ENCODE assay signal across 18 cellular contexts in genomic region chr11:125600663-125601062, GRCh38. TPM values are rescaled to one million over a fixed set of nuclear protein-coding genes. Genes with fewer than 3 reads are reported as not detected.
DNase-seq lines count a peak whose midpoint lies in the region; ATAC-seq, FAIRE-seq and TF ChIP-seq lines count a peak whose summit lies in the region.
"Had no signal": no experiment of that assay in that cellular context is flagged by ENCODE, and none has a peak within 500 bp of the region (broad histone marks: within the 10 kb centered on the region; RNA-seq: fewer than 3 reads in every experiment).

No MANE protein-coding gene starts in this region.

- CTCF ChIA-PET in HEK293 (lab: Yijun Ruan, JAX) = no interaction called here
- CTCF ChIA-PET in K562 (lab: Yijun Ruan, JAX; ENCODE audit: low intra/inter-chr PET ratio) = no interaction called here

- POLR2A ChIA-PET in HEK293 (lab: Yijun Ruan, JAX) (no interaction called here), K562 (lab: Yijun Ruan, JAX) (interaction anchor here (0.5 to 1.6 kb wide), 2 partner anchors 8 to 46 kb away, joined by 3 to 6 read pairs; partner anchors contain the start of gene STT3A)

- no peak overlapping the region for H3K4me2 ChIP-seq in K562 (ENCODE audit: insufficient read depth, low read length)
- no peak overlapping the region for H3K4me2 ChIP-seq in parathyroid adenoma (ENCODE audit: low read length)

- H3K36me3 Mint-ChIP-seq in T-helper 17 cell (ENCODE audit: low read depth) = peaks cover 13% of the 10 kb centered on the region

- H3K9me1 ChIP-seq in K562 (ENCODE audit: control insufficient read depth, insufficient read depth, low read length) = no peaks in the 10 kb centered on the region

- in situ Hi-C loops in K562 (cut with MboI) = no loop called here

- ATAC-seq in T-helper 17 cell = no peak
- no peak for ATAC-seq in K562

- H3K4me1 ChIP-seq in HEK293 (ENCODE audit: control insufficient read depth, insufficient read depth, low read length) (no peaks in the 10 kb centered on the region), K562 (replicated peaks in 1 of 2; ENCODE audit: control insufficient read depth in 2 of 2, insufficient read depth in 2 of 2, low read length in 2 of 2) (peaks cover 0 to 1% of the 10 kb centered on the region in 2 experiments; a peak in 1 of 5 replicates), parathyroid adenoma (peaks cover 18% of the 10 kb centered on the region)

- H3K9ac ChIP-seq in K562 (ENCODE audit: insufficient read depth in 1 of 2, low read depth in 2 of 2, low read length in 2 of 2) (no peak overlapping the region), parathyroid adenoma (no peak overlapping the region)
- H3K9ac ChIP-seq: GM23248 had no signal

- H2AFZ ChIP-seq in K562 (ENCODE audit: low read depth, low read length) (no peak overlapping the region), parathyroid adenoma (no peak overlapping the region)
- H2AFZ ChIP-seq: GM23248 had no signal

- DNase-seq in T-helper 17 cell (no peak), K562 (ENCODE audit: extremely low read depth in 1 of 4, low spot score in 3 of 4) (no peak), GM03348 (ENCODE audit: low spot score) (no peak), coronary artery (ENCODE audit: low spot score) (no peak)
- DNase-seq: C1 segment of cervical spinal cord; Calu3; CD4-positive, alpha-beta memory T cell; COR-L47; DMS53; DMS79 treated with DMSO at 0.1 percent for 48 hours; GF-D8; GM23248; H7; HCEC 1CT had no signal

- no peak for TF ChIP-seq POLR2A in K562 (conservative IDR thresholded peaks at IDR 0.05)

- TF ChIP-seq RAD21 in K562 (CRISPR knock-in tag; conservative IDR thresholded peaks at IDR 0.05 in 1 of 2, IDR thresholded peaks at IDR 0.05 in 1 of 2) = no peak

- no peak for TF ChIP-seq CTCF in HEK293 (tag by site-specific recombination; IDR thresholded peaks at IDR 0.05)
- no peak for TF ChIP-seq CTCF in K562 (IDR thresholded peaks at IDR 0.05 in 2 of 3, conservative IDR thresholded peaks at IDR 0.05 in 1 of 3; ENCODE audit: insufficient read depth in 2 of 3, low read depth in 1 of 3, low read length in 3 of 3)
- no peak for TF ChIP-seq CTCF in parathyroid adenoma (IDR thresholded peaks at IDR 0.05)
- no peak for TF ChIP-seq CTCF in coronary artery (IDR thresholded peaks at IDR 0.05)

- FAIRE-seq in K562 (lab: Jason Lieb, UNC) = no peak
- FAIRE-seq: GM12892, H1 had no signal

- intact Hi-C loops in K562 (cut with micrococcal nuclease) = no loop called here

- no peak overlapping the region for H3K4me3 ChIP-seq in HEK293 (ENCODE audit: low read depth, low read length)
- H3K4me3 ChIP-seq in K562 = no peak overlapping the region
- H3K4me3 ChIP-seq in parathyroid adenoma (ENCODE audit: low read depth, low read length) = no peak overlapping the region
- H3K4me3 ChIP-seq in coronary artery = no peak overlapping the region
- H3K4me3 ChIP-seq: GM23248 had no signal

- no peaks in the 10 kb centered on the region for H4K20me1 ChIP-seq in K562 (replicated peaks; ENCODE audit: control insufficient read depth, insufficient read depth, low read length)

- H3K4me3 Mint-ChIP-seq in T-helper 17 cell = no peak overlapping the region
- H3K4me3 Mint-ChIP-seq: CD4-positive, alpha-beta memory T cell had no signal

- H3K79me2 ChIP-seq in K562 (ENCODE audit: control insufficient read depth, insufficient read depth, low read length) (peaks cover 32% of the 10 kb centered on the region), parathyroid adenoma (peaks cover 7% of the 10 kb centered on the region)

- H3K27ac Mint-ChIP-seq in T-helper 17 cell = peak overlapping the region; percentile 41
- H3K27ac Mint-ChIP-seq: CD4-positive, alpha-beta memory T cell had no signal

- H3K9me3 ChIP-seq in HEK293 (ENCODE audit: control insufficient read depth, insufficient read depth, low read depth, low read length) (no peaks in the 10 kb centered on the region), T-helper 17 cell (ENCODE audit: control insufficient read depth, low read length, poor library complexity, severe bottlenecking) (no peaks in the 10 kb centered on the region), K562 (replicated peaks; ENCODE audit: control insufficient read depth, insufficient read depth, low read depth, low read length) (no peaks in the 10 kb centered on the region), parathyroid adenoma (ENCODE audit: control insufficient read depth, low read length) (no peaks in the 10 kb centered on the region)

- no TSS peak for BruUV-seq in K562 (replicated peaks; lab: Mats Ljungman, UMichigan)

- peaks cover 15% of the 10 kb centered on the region for H3K4me1 Mint-ChIP-seq in T-helper 17 cell

- H3K27me3 Mint-ChIP-seq in T-helper 17 cell = no peaks in the 10 kb centered on the region
- H3K27me3 Mint-ChIP-seq: CD4-positive, alpha-beta memory T cell had no signal

- H3K27me3 ChIP-seq in K562 (ENCODE audit: control insufficient read depth in 2 of 2, insufficient read depth in 2 of 2, low read length in 2 of 2) (no peaks in the 10 kb centered on the region), parathyroid adenoma (ENCODE audit: control insufficient read depth, insufficient read depth, low read length) (no peaks in the 10 kb centered on the region)

- H3K27ac ChIP-seq in HEK293 (ENCODE audit: extremely low read depth, low read depth, low read length) (no peak overlapping the region), K562 (ENCODE audit: extremely low read depth, low read depth, low read length) (no peak overlapping the region), parathyroid adenoma (peak overlapping the region; percentile 92), coronary artery (no peak overlapping the region)
- H3K27ac ChIP-seq: GM23248 had no signal

- no peak for TF ChIP-seq EP300 in K562 (IDR thresholded peaks at IDR 0.05; ENCODE audit: low read length)

- whole genome bisulfite sequencing in K562 (ENCODE audit: insufficient coverage, low coverage, missing lambda C conversion rate) = 96% methylated on average over 2 of the region's 2 CpGs

- peaks cover 52 to 92% of the 10 kb centered on the region in 2 experiments for H3K36me3 ChIP-seq in HEK293 (ENCODE audit: control insufficient read depth in 2 of 2, insufficient read depth in 1 of 2, low read length in 2 of 2)
- peaks cover 92% of the 10 kb centered on the region for H3K36me3 ChIP-seq in K562 (ENCODE audit: control insufficient read depth, insufficient read depth, low read length)
- no peaks in the 10 kb centered on the region for H3K36me3 ChIP-seq in parathyroid adenoma (ENCODE audit: control insufficient read depth, insufficient read depth, low read length)

RNA-seq across cellular contexts. Expression of gene STT3A, which starts 8.0 kb away (rescaled TPM):
- total RNA-seq in T-helper 17 cell = 10 to 100 TPM; 54.8 to 61.4 TPM
- total RNA-seq in K562 (2011; cell fraction: chromatin; rRNA removed; ENCODE audit: low replicate concordance) = 340 and 391 TPM in 2 replicates
- 528 and 545 TPM in 2 replicates for total RNA-seq in K562 (2011; cell fraction: nucleolus; rRNA removed)
- total RNA-seq in K562 (2011; cell fraction: nucleoplasm; rRNA removed) = 415 and 429 TPM in 2 replicates
- total RNA-seq in K562 (2014; rRNA removed) = 70.7 and 95.7 TPM in 2 replicates
- 192 and 210 TPM in 2 replicates for total RNA-seq in K562 (2014; rRNA removed; fragmentation: Illumina TruSeq; extraction: Trizol)
- 159 and 165 TPM in 2 replicates for total RNA-seq in K562 (2015; rRNA removed; fragmentation: Illumina TruSeq; extraction: Trizol)
- 148 and 167 TPM in 2 replicates for total RNA-seq in K562 (2021)
- polyA plus RNA-seq in K562 (2011; rRNA removed) = 208 and 296 TPM in 2 replicates
- polyA plus RNA-seq in K562 (2011; cell fraction: cytosol; rRNA removed) = 224 and 257 TPM in 2 replicates
- polyA plus RNA-seq in K562 (2011; cell fraction: nucleus; rRNA removed) = 171 and 194 TPM in 2 replicates
- 171 and 200 TPM in 2 replicates for polyA plus RNA-seq in K562 (2012)
- 170 and 212 TPM in 2 replicates for polyA plus RNA-seq in K562 (2014; fragmentation: Illumina TruSeq; extraction: Trizol)
- 100 to 1,000 TPM; 197 to 330 TPM for polyA plus RNA-seq in K562 (2014; fragmentation: Nextera tagmentation; extraction: Ambion mirVana)
- polyA plus RNA-seq in K562 (2014; rRNA removed) = 73.3 and 108 TPM in 2 replicates
- 589 and 1,261 TPM in 2 replicates for polyA minus RNA-seq in K562 (2011; rRNA and poly(A)+ RNA removed)
- 132 and 273 TPM in 2 replicates for polyA minus RNA-seq in K562 (2011; cell fraction: cytosol; rRNA and poly(A)+ RNA removed)
- 106 and 141 TPM in 2 replicates for polyA minus RNA-seq in K562 (2011; cell fraction: nucleus; rRNA and poly(A)+ RNA removed)

RNA-seq across cellular contexts. Expression of gene CHEK1, which starts 24.3 kb away (rescaled TPM):
- total RNA-seq in T-helper 17 cell = 10 to 100 TPM in 1 of 2 donors, 1 to 10 TPM in 1; 7.9 to 16.0 TPM
- 48.7 and 145 TPM in 2 replicates for total RNA-seq in K562 (2011; cell fraction: chromatin; rRNA removed; ENCODE audit: low replicate concordance)
- total RNA-seq in K562 (2011; cell fraction: nucleolus; rRNA removed) = 27.3 and 34.2 TPM in 2 replicates
- total RNA-seq in K562 (2011; cell fraction: nucleoplasm; rRNA removed) = 59.7 and 90.7 TPM in 2 replicates
- 62.6 and 71.9 TPM in 2 replicates for total RNA-seq in K562 (2014; rRNA removed)
- total RNA-seq in K562 (2014; rRNA removed; fragmentation: Illumina TruSeq; extraction: Trizol) = 103 and 115 TPM in 2 replicates
- total RNA-seq in K562 (2015; rRNA removed; fragmentation: Illumina TruSeq; extraction: Trizol) = 87.5 and 88.8 TPM in 2 replicates
- total RNA-seq in K562 (2021) = 92.8 and 94.0 TPM in 2 replicates
- polyA plus RNA-seq in K562 (2011; rRNA removed) = 58.7 and 108 TPM in 2 replicates
- 26.0 and 32.8 TPM in 2 replicates for polyA plus RNA-seq in K562 (2011; cell fraction: cytosol; rRNA removed)
- 29.3 and 30.2 TPM in 2 replicates for polyA plus RNA-seq in K562 (2011; cell fraction: nucleus; rRNA removed)
- polyA plus RNA-seq in K562 (2012) = 65.7 and 70.1 TPM in 2 replicates
- 91.4 and 102 TPM in 2 replicates for polyA plus RNA-seq in K562 (2014; fragmentation: Illumina TruSeq; extraction: Trizol)
- polyA plus RNA-seq in K562 (2014; fragmentation: Nextera tagmentation; extraction: Ambion mirVana) = 10 to 100 TPM; 63.9 to 70.9 TPM
- 68.7 and 74.1 TPM in 2 replicates for polyA plus RNA-seq in K562 (2014; rRNA removed)
- polyA minus RNA-seq in K562 (2011; rRNA and poly(A)+ RNA removed) = 67.6 and 79.8 TPM in 2 replicates
- 19.7 and 38.1 TPM in 2 replicates for polyA minus RNA-seq in K562 (2011; cell fraction: cytosol; rRNA and poly(A)+ RNA removed)
- polyA minus RNA-seq in K562 (2011; cell fraction: nucleus; rRNA and poly(A)+ RNA removed) = 40.3 and 46.8 TPM in 2 replicates

RNA-seq across cellular contexts. Expression of gene EI24, which starts 31.4 kb away (rescaled TPM):
- total RNA-seq in T-helper 17 cell (10 to 100 TPM; 19.4 to 21.9 TPM), K562 (2014; rRNA removed) (151 and 192 TPM in 2 replicates), K562 (2014; rRNA removed; fragmentation: Illumina TruSeq; extraction: Trizol) (187 and 198 TPM in 2 replicates), K562 (2015; rRNA removed; fragmentation: Illumina TruSeq; extraction: Trizol) (160 and 168 TPM in 2 replicates), K562 (2021) (159 and 165 TPM in 2 replicates)
- total RNA-seq in K562 (2011; cell fraction: chromatin; rRNA removed; ENCODE audit: low replicate concordance) = 79.5 and 79.6 TPM in 2 replicates
- total RNA-seq in K562 (2011; cell fraction: nucleolus; rRNA removed) = 86.2 and 96.6 TPM in 2 replicates
- 142 and 189 TPM in 2 replicates for total RNA-seq in K562 (2011; cell fraction: nucleoplasm; rRNA removed)
- polyA plus RNA-seq in K562 (2011; rRNA removed) (128 and 239 TPM in 2 replicates), K562 (2014; fragmentation: Illumina TruSeq; extraction: Trizol) (249 and 260 TPM in 2 replicates), K562 (2014; fragmentation: Nextera tagmentation; extraction: Ambion mirVana) (10 to 100 TPM; 50.4 to 72.2 TPM), K562 (2014; rRNA removed) (182 and 210 TPM in 2 replicates)
- polyA plus RNA-seq in K562 (2011; cell fraction: cytosol; rRNA removed) = 178 and 192 TPM in 2 replicates
- polyA plus RNA-seq in K562 (2011; cell fraction: nucleus; rRNA removed) = 52.1 and 69.8 TPM in 2 replicates
- polyA plus RNA-seq in K562 (2012) = 121 and 150 TPM in 2 replicates
- polyA minus RNA-seq in K562 (2011; rRNA and poly(A)+ RNA removed) = 155 and 274 TPM in 2 replicates
- polyA minus RNA-seq in K562 (2011; cell fraction: cytosol; rRNA and poly(A)+ RNA removed) = 34.8 and 79.5 TPM in 2 replicates
- 17.2 and 23.3 TPM in 2 replicates for polyA minus RNA-seq in K562 (2011; cell fraction: nucleus; rRNA and poly(A)+ RNA removed)

Comparison
In these comparisons a context has a peak if more than half of its experiments do, and no peak if none do; other contexts are left out.
1. Of the 44 proteins assayed by ChIP-seq in both K562 and HEK293: peak only in K562: none; only in HEK293: none; in both: ZNF121; in neither: 43.